In genomic region chr9:126088336-126088735, GRCh38 we compare ENCODE assay signal across 25 cellular contexts.
A peak's percentile ranks its signal among the peaks of the same experiment; 100 is the strongest.
DNase-seq lines count a peak whose midpoint lies in the region; ATAC-seq, FAIRE-seq and TF ChIP-seq lines count a peak whose summit lies in the region.
"Had no signal": no experiment of that assay in that cellular context is flagged by ENCODE, and none has a peak within 500 bp of the region (broad histone marks: within the 10 kb centered on the region; RNA-seq: fewer than 3 reads in every experiment).

No MANE protein-coding gene starts in this region.

- TF ChIP-seq CTCF in kidney (IDR thresholded peaks at IDR 0.05; ENCODE audit: borderline replicate concordance, extremely low read depth, insufficient read depth), result no peak
- no peak for TF ChIP-seq CTCF in retinal pigment epithelial cell (conservative IDR thresholded peaks at IDR 0.05; ENCODE audit: low read depth, low read length)
- TF ChIP-seq CTCF in CD8-positive, alpha-beta T cell (IDR thresholded peaks at IDR 0.05), result no peak

- intact Hi-C loops in kidney (cut with DNase I), result no loop called here
- intact Hi-C loops in CD8-positive, alpha-beta T cell (cut with DNase I, micrococcal nuclease), result no loop called here

- H3K27ac Mint-ChIP-seq in CD8-positive, alpha-beta T cell, result no peak overlapping the region
- H3K27ac Mint-ChIP-seq: B cell; CD4-positive, alpha-beta T cell; CD8-positive, alpha-beta memory T cell had no signal

- no peaks in the 10 kb centered on the region for H3K9me3 Mint-ChIP-seq in CD8-positive, alpha-beta T cell
- H3K9me3 Mint-ChIP-seq: CD4-positive, alpha-beta T cell; CD8-positive, alpha-beta memory T cell had no signal

- H3K9ac ChIP-seq in kidney (ENCODE audit: low read length in 2 of 2), result no peak overlapping the region
- H3K9ac ChIP-seq: BLaER1 treated with 17β-estradiol and CSF1 and Interleukin-3, amounts not matched to agents 10 nM and 100 nM had no signal

- no peaks in the 10 kb centered on the region for H3K4me1 ChIP-seq in kidney (ENCODE audit: control insufficient read depth in 1 of 2, insufficient read depth in 1 of 2, low read depth in 1 of 2, low read length in 2 of 2)
- peaks cover 6% of the 10 kb centered on the region for H3K4me1 ChIP-seq in CD8-positive, alpha-beta T cell (ENCODE audit: insufficient read depth, low read length)

- POLR2A ChIA-PET in CD8-positive, alpha-beta T cell (lab: Charles Lee), result no interaction called here

- H3K27me3 Mint-ChIP-seq in CD8-positive, alpha-beta T cell (ENCODE audit: low read depth), result peaks cover 10% of the 10 kb centered on the region

- no peak for ATAC-seq in CD8-positive, alpha-beta T cell
- ATAC-seq: GM12878 had no signal

- CTCF ChIA-PET in CD8-positive, alpha-beta T cell (lab: Charles Lee), result no interaction called here

- peaks cover 11% of the 10 kb centered on the region for H3K4me1 Mint-ChIP-seq in CD8-positive, alpha-beta T cell (ENCODE audit: low read depth)
- H3K4me1 Mint-ChIP-seq: B cell had no signal

- no peaks in the 10 kb centered on the region for H3K36me3 ChIP-seq in kidney (ENCODE audit: control insufficient read depth in 1 of 2, insufficient read depth in 2 of 2, low read length in 2 of 2)
- H3K36me3 ChIP-seq in CD8-positive, alpha-beta T cell (ENCODE audit: insufficient read depth, low read length), result no peaks in the 10 kb centered on the region
- H3K36me3 ChIP-seq: BLaER1 treated with 17β-estradiol and CSF1 and Interleukin-3, amounts not matched to agents 10 nM and 100 nM had no signal

- no peaks in the 10 kb centered on the region for H3K9me3 ChIP-seq in kidney (ENCODE audit: control insufficient read depth in 1 of 2, low read length in 2 of 2)
- no peaks in the 10 kb centered on the region for H3K9me3 ChIP-seq in CD8-positive, alpha-beta T cell (ENCODE audit: low read length)

- H3K4me3 Mint-ChIP-seq in CD8-positive, alpha-beta T cell, result no peak overlapping the region
- H3K4me3 Mint-ChIP-seq: B cell; CD4-positive, alpha-beta T cell; CD8-positive, alpha-beta memory T cell had no signal

- H3K27ac ChIP-seq in caudate nucleus (ENCODE audit: low read depth, low read length), result peak overlapping the region; percentile 55
- no peak overlapping the region for H3K27ac ChIP-seq in kidney (ENCODE audit: low read depth in 2 of 2, low read length in 2 of 2)
- H3K27ac ChIP-seq in CD8-positive, alpha-beta T cell (ENCODE audit: low read depth, low read length), result no peak overlapping the region
- H3K27ac ChIP-seq: BLaER1 treated with 17β-estradiol and CSF1 and Interleukin-3, amounts not matched to agents 10 nM and 100 nM; C4-2B had no signal

- DNase-seq in caudate nucleus (lab: John Stamatoyannopoulos, UW), result peak in 28 of 61 donors; percentile 4 to 83 (median 28)
- DNase-seq in kidney, result peak; percentile 3
- DNase-seq in retinal pigment epithelial cell (ENCODE audit: low read depth), result peak; percentile 4
- DNase-seq in iPS-NIHi7 (ENCODE audit: extremely low spot score), result no peak
- no peak for DNase-seq in activated CD8-positive, alpha-beta memory T cell treated with anti-CD3 and anti-CD28 coated beads, Interleukin-2, amount 50 U/mL, for 4 hours
- no peak for DNase-seq in CD8-positive, alpha-beta T cell
- DNase-seq: 8988T; ACHN; CD4-positive, alpha-beta T cell; CD8-positive, alpha-beta memory T cell; COR-L47; DMS 273 treated with DMSO at 0.1 percent for 48 hours; DMS153; DMS53; DMS79; DND-41; EL; GDM1 had no signal

- H3K4me3 ChIP-seq in kidney (ENCODE audit: low read length in 2 of 2) (no peak overlapping the region), retinal pigment epithelial cell (ENCODE audit: low read length) (no peak overlapping the region)
- no peak overlapping the region for H3K4me3 ChIP-seq in CD8-positive, alpha-beta T cell (ENCODE audit: low read depth, low read length)
- H3K4me3 ChIP-seq: BLaER1 treated with 17β-estradiol and CSF1 and Interleukin-3, amounts not matched to agents 10 nM and 100 nM; GM12878 had no signal

- no peak for FAIRE-seq in kidney (lab: Jason Lieb, UNC)
- FAIRE-seq: A204.1, GM12878, GM12892, GM18507 had no signal

- H3K36me3 Mint-ChIP-seq in CD8-positive, alpha-beta T cell, result no peaks in the 10 kb centered on the region

- no peaks in the 10 kb centered on the region for H3K27me3 ChIP-seq in CD8-positive, alpha-beta T cell (ENCODE audit: insufficient read depth, low read length)
- H3K27me3 ChIP-seq: BLaER1 treated with 17β-estradiol and CSF1 and Interleukin-3, amounts not matched to agents 10 nM and 100 nM had no signal

Comparison
In these comparisons a context has a peak if more than half of its experiments do, and no peak if none do; other contexts are left out.
1. DNase-seq: peak in kidney (single experiment) and retinal pigment epithelial cell (single experiment); none in iPS-NIHi7 (single experiment), activated CD8-positive, alpha-beta memory T cell treated with anti-CD3 and anti-CD28 coated beads, Interleukin-2, amount 50 U/mL, for 4 hours (single experiment) and CD8-positive, alpha-beta T cell (0 of 7).